ENCODE assay signal across 14 cellular contexts in the genomic region with DNA sequence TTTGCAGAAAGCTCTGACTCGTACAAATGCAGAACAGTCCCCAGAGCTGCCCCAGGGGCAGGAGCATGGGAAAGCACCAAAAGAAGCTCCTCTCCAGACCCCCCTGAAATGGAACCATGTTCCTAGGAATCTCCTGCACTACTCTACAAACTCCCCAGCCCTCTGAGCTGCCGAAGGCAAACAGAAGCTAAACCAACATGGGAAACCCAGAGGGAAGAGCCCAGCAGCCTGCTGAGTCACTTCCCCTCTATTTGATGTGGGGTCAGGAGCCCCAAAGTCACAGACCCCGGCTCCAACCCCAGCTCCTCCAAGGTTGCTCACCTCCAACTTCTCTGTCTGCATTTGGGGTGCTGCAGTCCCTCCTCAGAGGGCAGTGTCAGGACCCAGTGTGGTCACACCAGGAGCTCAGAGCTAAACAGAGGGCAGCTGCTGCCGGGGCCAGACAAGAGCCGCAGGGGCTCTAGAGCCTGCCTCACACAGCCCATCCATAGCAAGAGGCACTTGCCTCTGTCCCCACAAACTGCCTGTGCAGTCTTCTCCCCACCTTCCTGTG.
"Had no signal": no experiment of that assay in that cellular context is flagged by ENCODE, and none has a peak within 500 bp of the region (broad histone marks: within the 10 kb centered on the region; RNA-seq: fewer than 3 reads in every experiment).

No MANE protein-coding gene starts in this region.

- H3K27me3 ChIP-seq: breast epithelium, dorsolateral prefrontal cortex, sigmoid colon had no signal

- H3K36me3 ChIP-seq: breast epithelium, lower lobe of right lung, sigmoid colon had no signal

- H3K4me3 ChIP-seq: breast epithelium, dorsolateral prefrontal cortex, lower lobe of right lung, sigmoid colon had no signal

- DNase-seq: activated CD4-positive, alpha-beta memory T cell treated with anti-CD3 and anti-CD28 coated beads, Interleukin-2, amount 10 ng/mL, durations not matched to agents 7 days and 5 days; activated CD4-positive, alpha-beta T cell treated with anti-CD3 and anti-CD28 coated beads for 1 hour; activated naive CD8-positive, alpha-beta T cell treated with anti-CD3 and anti-CD28 coated beads, Interleukin-2, amount 10 ng/mL, durations not matched to agents 7 days and 5 days; activated T-cell treated with anti-CD3 and anti-CD28 coated beads, Interleukin-2, amount 50 U/mL, for 72 hours; anterior cingulate cortex; dorsolateral prefrontal cortex; hypothalamus; lower lobe of right lung; naive B cell; sigmoid colon; stimulated activated CD4-positive, alpha-beta T cell treated with anti-CD3 and anti-CD28 coated beads, Interleukin-2, amount 100 ng/mL, for 24 hours; stimulated activated naive CD4-positive, alpha-beta T cell treated with Interleukin-2 at 50 U/mL for 16 hours had no signal

- ATAC-seq: activated T-cell treated with anti-CD3 and anti-CD28 coated beads, Interleukin-2, amount 50 U/mL, for 72 hours; esophagus mucosa; lower lobe of right lung had no signal

- H3K27ac ChIP-seq: breast epithelium, dorsolateral prefrontal cortex, lower lobe of right lung, sigmoid colon had no signal

- H3K4me3 Mint-ChIP-seq: activated CD4-positive, alpha-beta memory T cell treated with anti-CD3 and anti-CD28 coated beads, Interleukin-2, amount 10 ng/mL, durations not matched to agents 7 days and 5 days; activated naive CD8-positive, alpha-beta T cell treated with anti-CD3 and anti-CD28 coated beads, Interleukin-2, amount 10 ng/mL, durations not matched to agents 7 days and 5 days; activated T-cell treated with anti-CD3 and anti-CD28 coated beads, Interleukin-2, amount 50 U/mL, for 72 hours had no signal

- H3K27ac Mint-ChIP-seq: activated CD4-positive, alpha-beta memory T cell treated with anti-CD3 and anti-CD28 coated beads, Interleukin-2, amount 10 ng/mL, durations not matched to agents 7 days and 5 days; activated naive CD8-positive, alpha-beta T cell treated with anti-CD3 and anti-CD28 coated beads, Interleukin-2, amount 10 ng/mL, durations not matched to agents 7 days and 5 days; activated T-cell treated with anti-CD3 and anti-CD28 coated beads, Interleukin-2, amount 50 U/mL, for 72 hours had no signal
